Comparison of ENCODE assay signal across 8 cellular contexts in genomic region chr2:15313657-15314056, GRCh38.
DNase-seq lines count a peak whose midpoint lies in the region; ATAC-seq and TF ChIP-seq lines count a peak whose summit lies in the region.

No MANE protein-coding gene starts in this region.

- no peaks in the 10 kb centered on the region for H3K27me3 ChIP-seq in CD8-positive, alpha-beta T cell (ENCODE audit: insufficient read depth, low read length)
- no peaks in the 10 kb centered on the region for H3K27me3 ChIP-seq in tibial nerve
- no peaks in the 10 kb centered on the region for H3K27me3 ChIP-seq in prostate gland (replicated peaks; ENCODE audit: insufficient read depth)

- CTCF ChIA-PET in CD8-positive, alpha-beta T cell (lab: Charles Lee), result no interaction called here

- H3K27me3 Mint-ChIP-seq in T-helper 2 cell treated with Interferon-gamma antibody and Interleukin-4, amounts not matched to agents 5 μg/mL and 100 μg/mL, for 36 hours (ENCODE audit: low read depth), result no peaks in the 10 kb centered on the region
- no peaks in the 10 kb centered on the region for H3K27me3 Mint-ChIP-seq in CD8-positive, alpha-beta T cell (ENCODE audit: low read depth)

- no peak overlapping the region for H3K4me3 ChIP-seq in CD8-positive, alpha-beta T cell (ENCODE audit: low read depth, low read length)
- H3K4me3 ChIP-seq in tibial nerve, result no peak overlapping the region
- no peak overlapping the region for H3K4me3 ChIP-seq in prostate gland

- intact Hi-C loops in CD8-positive, alpha-beta T cell (cut with DNase I, micrococcal nuclease), result no loop called here
- intact Hi-C loops in prostate gland (cut with DNase I), result no loop called here

- no peak overlapping the region for H3K27ac ChIP-seq in CD8-positive, alpha-beta T cell (ENCODE audit: low read depth, low read length)
- no peak overlapping the region for H3K27ac ChIP-seq in tibial nerve
- no peak overlapping the region for H3K27ac ChIP-seq in prostate gland

- no peak for TF ChIP-seq CTCF in CD8-positive, alpha-beta T cell (IDR thresholded peaks at IDR 0.05)
- TF ChIP-seq CTCF in tibial nerve (IDR thresholded peaks at IDR 0.05), result no peak
- TF ChIP-seq CTCF in prostate gland (IDR thresholded peaks at IDR 0.05), result no peak

- POLR2A ChIA-PET in CD8-positive, alpha-beta T cell (lab: Charles Lee), result no interaction called here

- H3K27ac Mint-ChIP-seq in T-helper 2 cell treated with Interferon-gamma antibody and Interleukin-4, amounts not matched to agents 5 μg/mL and 100 μg/mL, for 36 hours, result peak overlapping the region; percentile 61
- H3K27ac Mint-ChIP-seq in CD8-positive, alpha-beta T cell, result no peak overlapping the region

- H3K36me3 Mint-ChIP-seq in T-helper 2 cell treated with Interferon-gamma antibody and Interleukin-4, amounts not matched to agents 5 μg/mL and 100 μg/mL, for 36 hours (ENCODE audit: low read depth), result peaks cover 55% of the 10 kb centered on the region
- H3K36me3 Mint-ChIP-seq in CD8-positive, alpha-beta T cell, result peaks cover 74% of the 10 kb centered on the region

- H3K4me1 ChIP-seq in CD8-positive, alpha-beta T cell (ENCODE audit: insufficient read depth, low read length), result peaks cover 11% of the 10 kb centered on the region
- H3K4me1 ChIP-seq in tibial nerve, result no peaks in the 10 kb centered on the region
- H3K4me1 ChIP-seq in prostate gland (replicated peaks), result no peaks in the 10 kb centered on the region

- DNase-seq in AG20443 (ENCODE audit: low spot score) (peak; percentile 14), C1 segment of cervical spinal cord (lab: John Stamatoyannopoulos, UW) (no peak), tibial nerve (ENCODE audit: low spot score in 2 of 2) (no peak), prostate gland (ENCODE audit: low spot score) (no peak)
- no peak for DNase-seq in T-helper 2 cell treated with Interferon-gamma antibody and Interleukin-4, amounts not matched to agents 5 μg/mL and 100 μg/mL, for 36 hours (ENCODE audit: low spot score)
- DNase-seq in CD8-positive, alpha-beta T cell, result no peak

- 52 to 65% methylated on average over 1 of the region's 1 CpG for WGBS in tibial nerve, 2 donors
- 77% methylated on average over 1 of the region's 1 CpG for WGBS in prostate gland

- no peaks in the 10 kb centered on the region for H3K9me3 ChIP-seq in CD8-positive, alpha-beta T cell (ENCODE audit: low read length)
- H3K9me3 ChIP-seq in tibial nerve, result peaks cover 0 to 8% (median 3%) of the 10 kb centered on the region in 4 donors
- H3K9me3 ChIP-seq in prostate gland, result no peaks in the 10 kb centered on the region

- no peak for TF ChIP-seq POLR2A in tibial nerve (IDR thresholded peaks at IDR 0.05)
- TF ChIP-seq POLR2A in prostate gland (IDR thresholded peaks at IDR 0.05), result no peak

- peaks cover 25% of the 10 kb centered on the region for H3K9me3 Mint-ChIP-seq in T-helper 2 cell treated with Interferon-gamma antibody and Interleukin-4, amounts not matched to agents 5 μg/mL and 100 μg/mL, for 36 hours
- peaks cover 6% of the 10 kb centered on the region for H3K9me3 Mint-ChIP-seq in CD8-positive, alpha-beta T cell

- peak; percentile 35 for ATAC-seq in GM19324 (IDR thresholded peaks at IDR 0.05; ENCODE audit: low FRiP score, unreplicated experiment)
- ATAC-seq in HG03064 (IDR thresholded peaks at IDR 0.05; ENCODE audit: low read depth, unreplicated experiment), result peak; percentile 70
- ATAC-seq in CD8-positive, alpha-beta T cell, result no peak

- no peak overlapping the region for H3K4me3 Mint-ChIP-seq in T-helper 2 cell treated with Interferon-gamma antibody and Interleukin-4, amounts not matched to agents 5 μg/mL and 100 μg/mL, for 36 hours
- no peak overlapping the region for H3K4me3 Mint-ChIP-seq in CD8-positive, alpha-beta T cell

- no peaks in the 10 kb centered on the region for H3K36me3 ChIP-seq in CD8-positive, alpha-beta T cell (ENCODE audit: insufficient read depth, low read length)
- H3K36me3 ChIP-seq in tibial nerve (peaks cover 0 to 34% (median 0%) of the 10 kb centered on the region in 3 donors), prostate gland (no peaks in the 10 kb centered on the region)

- H3K4me1 Mint-ChIP-seq in T-helper 2 cell treated with Interferon-gamma antibody and Interleukin-4, amounts not matched to agents 5 μg/mL and 100 μg/mL, for 36 hours (ENCODE audit: low read depth), result peaks cover 62% of the 10 kb centered on the region
- peaks cover 39% of the 10 kb centered on the region for H3K4me1 Mint-ChIP-seq in CD8-positive, alpha-beta T cell (ENCODE audit: low read depth)

- TF ChIP-seq EP300 in tibial nerve (IDR thresholded peaks at IDR 0.05), result no peak
